Comparison of ENCODE assay signal across 18 cellular contexts in the genomic region with DNA sequence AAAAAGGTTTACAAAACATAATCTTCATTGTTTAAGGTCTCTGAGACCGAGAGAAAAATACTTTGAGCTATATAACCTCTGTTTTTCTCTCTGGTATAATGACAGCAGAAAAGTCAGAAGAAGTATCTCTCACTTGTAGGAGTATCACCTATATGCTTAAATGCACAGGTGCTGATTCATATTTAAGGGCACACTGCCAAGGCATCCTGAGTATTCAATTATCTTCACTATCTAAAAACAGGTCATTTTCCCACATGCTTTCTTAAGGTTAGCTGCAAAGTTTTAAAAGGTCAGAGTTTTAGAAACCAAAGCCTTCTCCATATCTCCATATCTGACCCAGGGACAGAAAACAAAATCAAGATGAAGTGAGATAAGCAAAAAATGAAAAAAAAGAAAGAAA.
DNase-seq lines count a peak whose midpoint lies in the region; ATAC-seq, FAIRE-seq and TF ChIP-seq lines count a peak whose summit lies in the region.
"Had no signal": no experiment of that assay in that cellular context is flagged by ENCODE, and none has a peak within 500 bp of the region (broad histone marks: within the 10 kb centered on the region; RNA-seq: fewer than 3 reads in every experiment).

No MANE protein-coding gene starts in this region.

- H3K27me3 ChIP-seq in PC-9 (ENCODE audit: insufficient read depth, low read depth) = no peaks in the 10 kb centered on the region
- H3K27me3 ChIP-seq: gastroesophageal sphincter, left lung, sigmoid colon had no signal

- no peaks in the 10 kb centered on the region for H3K9me3 ChIP-seq in A549
- no peaks in the 10 kb centered on the region for H3K9me3 ChIP-seq in PC-9 (ENCODE audit: insufficient read depth, low read depth)
- H3K9me3 ChIP-seq: gastroesophageal sphincter, left lung, sigmoid colon had no signal

- H2AFZ ChIP-seq in PC-9 = no peak overlapping the region

- H3K9me2 ChIP-seq in PC-9 (ENCODE audit: insufficient read depth) = no peaks in the 10 kb centered on the region

- H3K4me1 ChIP-seq in A549 = peaks cover 26% of the 10 kb centered on the region
- H3K4me1 ChIP-seq in PC-9 (replicated peaks; ENCODE audit: insufficient read depth) = peaks cover 51% of the 10 kb centered on the region
- H3K4me1 ChIP-seq: gastroesophageal sphincter had no signal

- no peak for FAIRE-seq in A549 (lab: Jason Lieb, UNC)

- DNase-seq in A549 (ENCODE audit: low read depth in 1 of 2, low spot score in 1 of 2) (peak in 1 of 2 experiments; percentile 40), EL (peak; percentile 14), PC-9 (peak; percentile 49 to 88), epithelial cell of prostate (ENCODE audit: low read depth, low spot score) (peak; percentile 33), mesenteric fat pad (ENCODE audit: low spot score) (no peak), AG08396 (ENCODE audit: low spot score) (no peak), cortex of kidney (lab: John Stamatoyannopoulos, UW) (no peak)
- DNase-seq: activated naive CD4-positive, alpha-beta T cell treated with anti-CD3 and anti-CD28 coated beads for 36 hours; GOT3; Kasumi-1; left lung; NCI-H1417 treated with DMSO at 0.1 percent for 48 hours; SHP77; sigmoid colon; substantia nigra had no signal

- H3K27ac ChIP-seq in A549 (peak overlapping the region; percentile 28 to 55; a peak in 4 of 6 replicates), PC-9 (peak overlapping the region; percentile 74), epithelial cell of prostate (no peak overlapping the region)
- H3K27ac ChIP-seq: coronary artery, gastroesophageal sphincter, left lung, sigmoid colon had no signal

- TF ChIP-seq EP300 in A549 (IDR thresholded peaks at IDR 0.05) = no peak

- peaks cover 57% of the 10 kb centered on the region for H3F3A ChIP-seq in PC-9 (ENCODE audit: insufficient read depth, low read depth)

- intact Hi-C loops in PC-9 (cut with micrococcal nuclease; ENCODE audit: unreplicated experiment) = loop anchor here (2.0 kb wide), 1 partner anchor 80 kb away; no protein-coding TSS in a partner anchor

- TF ChIP-seq CTCF in A549 (IDR thresholded peaks at IDR 0.05) (no peak), PC-9 (conservative IDR thresholded peaks at IDR 0.05) (no peak)

- 5% methylated on average over 1 of the region's 1 CpG for whole genome bisulfite sequencing in A549 (ENCODE audit: missing lambda C conversion rate)

- CTCF ChIA-PET in A549 (lab: Yijun Ruan, JAX) = interaction anchor here (0.6 to 1.5 kb wide), 5 partner anchors 9 to 121 kb away, joined by 3 to 5 read pairs (median 4); no protein-coding TSS in a partner anchor
- CTCF ChIA-PET in PC-9 (lab: Charles Lee) = no interaction called here

- no peaks in the 10 kb centered on the region for H4K20me1 ChIP-seq in PC-9 (ENCODE audit: insufficient read depth)

- POLR2A ChIA-PET in A549 (lab: Yijun Ruan, JAX) (interaction anchor here (0.9 kb wide), 1 partner anchor 742 kb away, joined by 3 read pairs; the partner anchor contains the start of genes MYO19 and PIGW), PC-9 (lab: Charles Lee; ENCODE audit: unreplicated experiment) (interaction anchor here (0.5 to 0.7 kb wide), 2 partner anchors 174 to 215 kb away, joined by 3 to 10 read pairs; no protein-coding TSS in a partner anchor)

- H3K4me3 ChIP-seq in A549 = no peak overlapping the region
- no peak overlapping the region for H3K4me3 ChIP-seq in PC-9
- H3K4me3 ChIP-seq: coronary artery, gastroesophageal sphincter, left lung, sigmoid colon had no signal

- H3K4me2 ChIP-seq in A549 (peak overlapping the region; percentile 42), PC-9 (peak overlapping the region; percentile 54)

- peak in 1 of 2 experiments; percentile 19; a peak in 1 of 6 replicates for ATAC-seq in A549
- ATAC-seq in GM18907 (IDR thresholded peaks at IDR 0.05; ENCODE audit: unreplicated experiment) = no peak
- ATAC-seq: gastroesophageal sphincter, left lung had no signal

- H3K79me2 ChIP-seq in PC-9 (ENCODE audit: low read depth) = peaks cover 33% of the 10 kb centered on the region

- no peak for TF ChIP-seq RAD21 in A549 (conservative IDR thresholded peaks at IDR 0.05 in 1 of 2, IDR thresholded peaks at IDR 0.05 in 1 of 2)

- no peak for TF ChIP-seq POLR2A in A549 (IDR thresholded peaks at IDR 0.05; ENCODE audit: low read length)

- BruUV-seq in PC-9 (replicated peaks; lab: Mats Ljungman, UMichigan) = no TSS peak

- peaks cover 29% of the 10 kb centered on the region for H3K36me3 ChIP-seq in PC-9 (ENCODE audit: low read depth)

TF ChIP-seq in A549, 52 proteins besides CTCF, POLR2A, EP300 and RAD21:
- TF ChIP-seq FOSL2 (IDR thresholded peaks at IDR 0.05) (no peak), FOSL2 (CRISPR knock-in tag; IDR thresholded peaks at IDR 0.05) (0 out of 2 replicates have a peak, but pooled peaks have one; percentile 17), GATA3 (IDR thresholded peaks at IDR 0.05; ENCODE audit: borderline replicate concordance) (peak; percentile 66; the same call in 1 of the 2 replicates), HEYL (CRISPR knock-in tag; IDR thresholded peaks at IDR 0.05) (no peak)

Comparison
In these comparisons a context has a peak if more than half of its experiments do, and no peak if none do; other contexts are left out.
1. DNase-seq: peak in EL (single experiment), PC-9 (2 of 2) and epithelial cell of prostate (single experiment); none in mesenteric fat pad (single experiment), AG08396 (single experiment) and cortex of kidney (single experiment).